In the genomic region with DNA sequence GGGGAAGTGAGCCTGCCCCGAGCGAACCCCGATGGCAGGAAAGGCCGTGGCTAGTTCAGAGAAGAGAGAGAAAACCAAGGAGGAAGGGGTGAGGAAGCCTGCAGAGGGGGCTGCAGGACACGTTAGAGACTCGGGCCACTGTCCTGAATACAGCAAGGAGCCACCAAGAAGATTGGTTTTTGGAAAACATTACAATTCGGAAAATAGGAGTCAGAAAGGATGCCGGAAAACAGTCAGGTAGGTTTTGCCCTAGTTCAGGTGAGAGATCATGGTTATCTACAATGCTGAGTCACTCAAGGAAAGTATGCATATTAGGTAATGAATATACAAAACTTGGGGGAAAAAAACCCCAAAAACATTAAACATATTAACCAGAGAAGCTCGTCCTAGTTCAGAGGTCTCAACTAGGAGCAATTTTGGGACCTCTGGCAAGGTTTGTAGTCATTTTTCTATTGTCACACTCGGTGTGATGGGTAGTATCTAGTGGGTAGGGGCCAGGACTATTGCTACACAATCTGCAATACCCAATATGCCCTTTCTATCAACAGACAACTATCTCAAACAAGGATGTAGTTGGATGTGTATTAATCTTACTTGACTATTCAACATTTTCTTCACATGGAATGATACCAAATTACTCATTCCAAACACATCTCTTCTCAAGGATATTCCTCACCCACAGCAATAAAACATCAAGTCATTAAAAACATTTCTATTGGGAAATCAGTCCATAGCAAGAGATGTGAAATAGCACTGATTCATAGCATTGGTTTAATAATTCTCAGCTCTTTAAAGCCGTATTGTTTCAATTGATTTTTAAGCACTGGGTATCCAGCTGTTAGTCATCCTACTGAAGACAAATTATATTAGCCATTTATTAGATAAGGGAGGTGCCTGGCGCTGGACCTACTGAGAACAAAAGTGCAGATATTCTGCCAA, we compare ENCODE assay signal across 2 cellular contexts.
TF ChIP-seq lines count a peak whose summit lies in the region.

No MANE protein-coding gene starts in this region.

TF ChIP-seq in A549, 52 proteins besides CTCF, POLR2A, EP300 and RAD21 (continued from another document):
- peak; percentile 89 for TF ChIP-seq JUNB (IDR thresholded peaks at IDR 0.05)
- peak; percentile 81 for TF ChIP-seq FOSL2 (IDR thresholded peaks at IDR 0.05)
- TF ChIP-seq FOSL2 (CRISPR knock-in tag; IDR thresholded peaks at IDR 0.05), result peak; percentile 81
- peak; percentile 50; the same call in 1 of the 2 replicates for TF ChIP-seq GATA3 (IDR thresholded peaks at IDR 0.05; ENCODE audit: borderline replicate concordance)
- TF ChIP-seq FOSB (CRISPR knock-in tag; IDR thresholded peaks at IDR 0.05), result peak; percentile 63; the same call in 1 of the 2 replicates
- TF ChIP-seq CHD2 (IDR thresholded peaks at IDR 0.05; ENCODE audit: low read length, partially characterized antibody), result no peak
- TF ChIP-seq CEBPB (IDR thresholded peaks at IDR 0.05), result peak; percentile 83 to 84
- peak in 1 of 2 experiments; percentile 59; a peak in 1 of 5 replicates for TF ChIP-seq JUN (IDR thresholded peaks at IDR 0.05)
- TF ChIP-seq EHMT2 (IDR thresholded peaks at IDR 0.05; ENCODE audit: low read depth), result no peak
- peak; percentile 40 for TF ChIP-seq MAFK (IDR thresholded peaks at IDR 0.05; ENCODE audit: partially characterized antibody)
TF ChIP-seq in A549: peak in this region for 11.

TF ChIP-seq in GM23338, 12 proteins besides CTCF, POLR2A, EP300 and RAD21 (continued from another document):
- TF ChIP-seq, protein P1, sequence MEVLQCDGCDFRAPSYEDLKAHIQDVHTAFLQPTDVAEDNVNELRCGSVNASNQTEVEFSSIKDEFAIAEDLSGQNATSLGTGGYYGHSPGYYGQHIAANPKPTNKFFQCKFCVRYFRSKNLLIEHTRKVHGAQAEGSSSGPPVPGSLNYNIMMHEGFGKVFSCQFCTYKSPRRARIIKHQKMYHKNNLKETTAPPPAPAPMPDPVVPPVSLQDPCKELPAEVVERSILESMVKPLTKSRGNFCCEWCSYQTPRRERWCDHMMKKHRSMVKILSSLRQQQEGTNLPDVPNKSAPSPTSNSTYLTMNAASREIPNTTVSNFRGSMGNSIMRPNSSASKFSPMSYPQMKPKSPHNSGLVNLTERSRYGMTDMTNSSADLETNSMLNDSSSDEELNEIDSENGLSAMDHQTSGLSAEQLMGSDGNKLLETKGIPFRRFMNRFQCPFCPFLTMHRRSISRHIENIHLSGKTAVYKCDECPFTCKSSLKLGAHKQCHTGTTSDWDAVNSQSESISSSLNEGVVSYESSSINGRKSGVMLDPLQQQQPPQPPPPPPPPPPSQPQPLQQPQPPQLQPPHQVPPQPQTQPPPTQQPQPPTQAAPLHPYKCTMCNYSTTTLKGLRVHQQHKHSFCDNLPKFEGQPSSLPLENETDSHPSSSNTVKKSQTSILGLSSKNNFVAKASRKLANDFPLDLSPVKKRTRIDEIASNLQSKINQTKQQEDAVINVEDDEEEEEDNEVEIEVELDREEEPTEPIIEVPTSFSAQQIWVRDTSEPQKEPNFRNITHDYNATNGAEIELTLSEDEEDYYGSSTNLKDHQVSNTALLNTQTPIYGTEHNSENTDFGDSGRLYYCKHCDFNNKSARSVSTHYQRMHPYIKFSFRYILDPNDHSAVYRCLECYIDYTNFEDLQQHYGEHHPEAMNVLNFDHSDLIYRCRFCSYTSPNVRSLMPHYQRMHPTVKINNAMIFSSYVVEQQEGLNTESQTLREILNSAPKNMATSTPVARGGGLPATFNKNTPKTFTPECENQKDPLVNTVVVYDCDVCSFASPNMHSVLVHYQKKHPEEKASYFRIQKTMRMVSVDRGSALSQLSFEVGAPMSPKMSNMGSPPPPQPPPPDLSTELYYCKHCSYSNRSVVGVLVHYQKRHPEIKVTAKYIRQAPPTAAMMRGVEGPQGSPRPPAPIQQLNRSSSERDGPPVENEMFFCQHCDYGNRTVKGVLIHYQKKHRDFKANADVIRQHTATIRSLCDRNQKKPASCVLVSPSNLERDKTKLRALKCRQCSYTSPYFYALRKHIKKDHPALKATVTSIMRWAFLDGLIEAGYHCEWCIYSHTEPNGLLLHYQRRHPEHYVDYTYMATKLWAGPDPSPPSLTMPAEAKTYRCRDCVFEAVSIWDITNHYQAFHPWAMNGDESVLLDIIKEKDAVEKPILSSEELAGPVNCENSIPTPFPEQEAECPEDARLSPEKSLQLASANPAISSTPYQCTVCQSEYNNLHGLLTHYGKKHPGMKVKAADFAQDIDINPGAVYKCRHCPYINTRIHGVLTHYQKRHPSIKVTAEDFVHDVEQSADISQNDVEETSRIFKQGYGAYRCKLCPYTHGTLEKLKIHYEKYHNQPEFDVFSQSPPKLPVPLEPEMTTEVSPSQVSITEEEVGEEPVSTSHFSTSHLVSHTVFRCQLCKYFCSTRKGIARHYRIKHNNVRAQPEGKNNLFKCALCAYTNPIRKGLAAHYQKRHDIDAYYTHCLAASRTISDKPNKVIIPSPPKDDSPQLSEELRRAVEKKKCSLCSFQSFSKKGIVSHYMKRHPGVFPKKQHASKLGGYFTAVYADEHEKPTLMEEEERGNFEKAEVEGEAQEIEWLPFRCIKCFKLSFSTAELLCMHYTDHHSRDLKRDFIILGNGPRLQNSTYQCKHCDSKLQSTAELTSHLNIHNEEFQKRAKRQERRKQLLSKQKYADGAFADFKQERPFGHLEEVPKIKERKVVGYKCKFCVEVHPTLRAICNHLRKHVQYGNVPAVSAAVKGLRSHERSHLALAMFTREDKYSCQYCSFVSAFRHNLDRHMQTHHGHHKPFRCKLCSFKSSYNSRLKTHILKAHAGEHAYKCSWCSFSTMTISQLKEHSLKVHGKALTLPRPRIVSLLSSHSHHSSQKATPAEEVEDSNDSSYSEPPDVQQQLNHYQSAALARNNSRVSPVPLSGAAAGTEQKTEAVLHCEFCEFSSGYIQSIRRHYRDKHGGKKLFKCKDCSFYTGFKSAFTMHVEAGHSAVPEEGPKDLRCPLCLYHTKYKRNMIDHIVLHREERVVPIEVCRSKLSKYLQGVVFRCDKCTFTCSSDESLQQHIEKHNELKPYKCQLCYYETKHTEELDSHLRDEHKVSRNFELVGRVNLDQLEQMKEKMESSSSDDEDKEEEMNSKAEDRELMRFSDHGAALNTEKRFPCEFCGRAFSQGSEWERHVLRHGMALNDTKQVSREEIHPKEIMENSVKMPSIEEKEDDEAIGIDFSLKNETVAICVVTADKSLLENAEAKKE (CRISPR knock-in tag; IDR thresholded peaks at IDR 0.05), result no peak
- TF ChIP-seq POLR2AphosphoS5 (IDR thresholded peaks at IDR 0.05; ENCODE audit: low read depth), result peak; percentile 74
